20 cellular contexts compared by ENCODE assay signal in genomic region chr1:238439483-238439882, GRCh38.
"Had no signal": no experiment of that assay in that cellular context is flagged by ENCODE, and none has a peak within 500 bp of the region (broad histone marks: within the 10 kb centered on the region; RNA-seq: fewer than 3 reads in every experiment).

No MANE protein-coding gene starts in this region.

- H3K27me3 ChIP-seq: dorsolateral prefrontal cortex, heart left ventricle, pancreas, spleen, transverse colon had no signal

- H3K27me3 Mint-ChIP-seq: naive thymus-derived CD8-positive, alpha-beta T cell; progenitor cell of endocrine pancreas; stimulated activated naive B cell treated with anti-CD40 and anti-IgM and Interleukin-4, amounts not matched to agents 10 μg/mL and 1 μg/mL and 100 μg/mL, for 72 hours; stimulated activated naive CD8-positive, alpha-beta T cell treated with anti-CD3 and anti-CD28 coated beads, Interleukin-15, amount 100 ng/mL, for 72 hours had no signal

- H3K36me3 ChIP-seq: heart left ventricle, pancreas, spleen, thoracic aorta, transverse colon had no signal

- H3K27ac Mint-ChIP-seq: naive thymus-derived CD8-positive, alpha-beta T cell; progenitor cell of endocrine pancreas; stimulated activated naive B cell treated with anti-CD40 and anti-IgM and Interleukin-4, amounts not matched to agents 10 μg/mL and 1 μg/mL and 100 μg/mL, for 72 hours; stimulated activated naive CD8-positive, alpha-beta T cell treated with anti-CD3 and anti-CD28 coated beads, Interleukin-15, amount 100 ng/mL, for 72 hours had no signal

- H3K4me3 Mint-ChIP-seq: naive thymus-derived CD8-positive, alpha-beta T cell; neural crest cell; stimulated activated naive B cell treated with anti-CD40 and anti-IgM and Interleukin-4, amounts not matched to agents 10 μg/mL and 1 μg/mL and 100 μg/mL, for 72 hours; stimulated activated naive CD8-positive, alpha-beta T cell treated with anti-CD3 and anti-CD28 coated beads, Interleukin-15, amount 100 ng/mL, for 72 hours had no signal

- H3K36me3 Mint-ChIP-seq: naive thymus-derived CD8-positive, alpha-beta T cell; stimulated activated naive B cell treated with anti-CD40 and anti-IgM and Interleukin-4, amounts not matched to agents 10 μg/mL and 1 μg/mL and 100 μg/mL, for 72 hours had no signal

- H3K4me1 Mint-ChIP-seq: naive thymus-derived CD8-positive, alpha-beta T cell; neural crest cell; stimulated activated naive B cell treated with anti-CD40 and anti-IgM and Interleukin-4, amounts not matched to agents 10 μg/mL and 1 μg/mL and 100 μg/mL, for 72 hours; stimulated activated naive CD8-positive, alpha-beta T cell treated with anti-CD3 and anti-CD28 coated beads, Interleukin-15, amount 100 ng/mL, for 72 hours had no signal

- DNase-seq: cortex of kidney; dorsolateral prefrontal cortex; effector CD8-positive, alpha-beta T cell; foreskin melanocyte; heart left ventricle; hippocampal formation; mucosa of descending colon; naive thymus-derived CD8-positive, alpha-beta T cell; occipital lobe; pancreas; spleen; stimulated activated CD4-positive, alpha-beta T cell treated with anti-CD3 and anti-CD28 coated beads, Interleukin-2, amount 100 ng/mL, for 24 hours; stimulated activated CD4-positive, alpha-beta T cell treated with anti-CD3 and anti-CD28 coated beads, Interleukin-4, amount 100 ng/mL, for 4 hours; stimulated activated naive B cell treated with anti-CD40 and anti-IgM and Interleukin-4, amounts not matched to agents 10 μg/mL and 1 μg/mL and 100 μg/mL, for 72 hours; stimulated activated naive CD8-positive, alpha-beta T cell treated with anti-CD3 and anti-CD28 coated beads, Interleukin-15, amount 100 ng/mL, for 72 hours; transverse colon had no signal

- H3K4me3 ChIP-seq: dorsolateral prefrontal cortex, heart left ventricle, mucosa of descending colon, pancreas, spleen, thoracic aorta, transverse colon had no signal

- ATAC-seq: heart left ventricle; mucosa of descending colon; naive thymus-derived CD8-positive, alpha-beta T cell; pancreas; sciatic nerve; stimulated activated naive B cell treated with anti-CD40 and anti-IgM and Interleukin-4, amounts not matched to agents 10 μg/mL and 1 μg/mL and 100 μg/mL, for 72 hours; stimulated activated naive CD8-positive, alpha-beta T cell treated with anti-CD3 and anti-CD28 coated beads, Interleukin-15, amount 100 ng/mL, for 72 hours had no signal
